Comparison of ENCODE assay signal across 13 cellular contexts in the genomic region with DNA sequence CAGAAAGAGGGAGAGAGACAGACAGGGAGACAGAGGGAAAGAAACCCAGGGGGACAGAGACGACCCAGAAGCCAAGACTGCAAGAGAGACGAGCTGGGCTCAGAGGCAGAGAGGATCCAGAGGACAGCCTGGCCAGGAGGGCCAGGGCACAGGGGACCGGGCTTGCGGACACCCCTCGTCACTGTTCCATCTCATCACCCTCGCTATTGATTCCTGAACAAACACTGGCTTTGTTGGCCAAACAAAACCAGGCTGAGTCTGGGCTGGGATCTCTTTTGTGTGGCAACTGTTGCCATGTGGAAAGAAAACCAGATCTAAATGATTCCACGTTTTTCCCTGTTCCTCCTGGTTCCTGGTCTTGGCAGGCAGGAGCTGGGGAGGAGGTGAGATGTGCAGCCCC.
DNase-seq lines count a peak whose midpoint lies in the region; ATAC-seq and TF ChIP-seq lines count a peak whose summit lies in the region.
"Had no signal": no experiment of that assay in that cellular context is flagged by ENCODE, and none has a peak within 500 bp of the region (broad histone marks: within the 10 kb centered on the region; RNA-seq: fewer than 3 reads in every experiment).

No MANE protein-coding gene starts in this region.

- peak overlapping the region; percentile 91; the same call in 1 of the 2 replicates for H3K27ac Mint-ChIP-seq in WTC11
- H3K27ac Mint-ChIP-seq: activated CD4-positive, alpha-beta memory T cell treated with anti-CD3 and anti-CD28 coated beads for 36 hours had no signal

- DNase-seq in HAP-1 (ENCODE audit: low spot score in 2 of 2), result peak; percentile 32 to 59
- no peak for DNase-seq in WTC11 (ENCODE audit: low spot score)
- peak in 38 of 51 donors; percentile 4 to 80 (median 35) for DNase-seq in hypothalamus (lab: John Stamatoyannopoulos, UW)
- DNase-seq in retina, result peak; percentile 72
- DNase-seq in activated CD8-positive, alpha-beta memory T cell treated with anti-CD3 and anti-CD28 coated beads for 24 hours, result no peak
- DNase-seq in HPDE6-E6E7 (ENCODE audit: extremely low spot score), result no peak
- no peak for DNase-seq in HK-2 (ENCODE audit: unreplicated experiment)
- DNase-seq: activated CD4-positive, alpha-beta memory T cell treated with anti-CD3 and anti-CD28 coated beads for 36 hours; left ventricle myocardium inferior; NCI-H2171 treated with DMSO at 0.1 percent for 48 hours; right cardiac atrium; SHP77 treated with DMSO at 0.1 percent for 48 hours had no signal

- H3K36me3 Mint-ChIP-seq in WTC11, result no peaks in the 10 kb centered on the region
- H3K36me3 Mint-ChIP-seq: activated CD4-positive, alpha-beta memory T cell treated with anti-CD3 and anti-CD28 coated beads for 36 hours had no signal

- H3K9me3 ChIP-seq in HAP-1, result no peaks in the 10 kb centered on the region
- H3K9me3 ChIP-seq: left ventricle myocardium inferior had no signal

- POLR2A ChIA-PET in WTC11 (lab: Charles Lee), result interaction anchor here (0.6 to 1.1 kb wide), 2 partner anchors 11 to 165 kb away, joined by 3 read pairs; no protein-coding TSS in a partner anchor

- CTCF ChIA-PET in WTC11 (lab: Charles Lee), result interaction anchor here (0.7 to 1.3 kb wide), 3 partner anchors 13 to 94 kb away, joined by 3 read pairs; no protein-coding TSS in a partner anchor

- H3K9me3 Mint-ChIP-seq in WTC11, result no peaks in the 10 kb centered on the region

- no peak overlapping the region for H3K4me3 Mint-ChIP-seq in WTC11
- H3K4me3 Mint-ChIP-seq: activated CD4-positive, alpha-beta memory T cell treated with anti-CD3 and anti-CD28 coated beads for 36 hours had no signal

- peaks cover 26% of the 10 kb centered on the region for H3K27me3 ChIP-seq in HAP-1 (ENCODE audit: low read depth)

- in situ Hi-C loops in HAP-1 (cut with MboI; ENCODE audit: low sequenced_read_pairs), result no loop called here

- ATAC-seq in WTC11, result no peak
- ATAC-seq in GM21381 (IDR thresholded peaks at IDR 0.05; ENCODE audit: unreplicated experiment), result no peak
- ATAC-seq: right cardiac atrium had no signal

- H3K27me3 Mint-ChIP-seq in WTC11 (ENCODE audit: low read depth), result no peaks in the 10 kb centered on the region; the same call in none of the 2 replicates
- H3K27me3 Mint-ChIP-seq: activated CD4-positive, alpha-beta memory T cell treated with anti-CD3 and anti-CD28 coated beads for 36 hours had no signal

- H3K4me3 ChIP-seq in HAP-1, result no peak overlapping the region
- H3K4me3 ChIP-seq: left ventricle myocardium inferior had no signal

- no peaks in the 10 kb centered on the region for H3K36me3 ChIP-seq in HAP-1 (replicated peaks)
- H3K36me3 ChIP-seq: left ventricle myocardium inferior had no signal

- H3K4me1 Mint-ChIP-seq in WTC11, result peaks cover 33% of the 10 kb centered on the region

- no peak for TF ChIP-seq CTCF in WTC11 (IDR thresholded peaks at IDR 0.05)

- peaks cover 14% of the 10 kb centered on the region for H3K4me1 ChIP-seq in HAP-1
- H3K4me1 ChIP-seq: left ventricle myocardium inferior had no signal

TF ChIP-seq in WTC11, 78 proteins besides CTCF, POLR2A, EP300 and RAD21:
- TF ChIP-seq, protein P1, sequence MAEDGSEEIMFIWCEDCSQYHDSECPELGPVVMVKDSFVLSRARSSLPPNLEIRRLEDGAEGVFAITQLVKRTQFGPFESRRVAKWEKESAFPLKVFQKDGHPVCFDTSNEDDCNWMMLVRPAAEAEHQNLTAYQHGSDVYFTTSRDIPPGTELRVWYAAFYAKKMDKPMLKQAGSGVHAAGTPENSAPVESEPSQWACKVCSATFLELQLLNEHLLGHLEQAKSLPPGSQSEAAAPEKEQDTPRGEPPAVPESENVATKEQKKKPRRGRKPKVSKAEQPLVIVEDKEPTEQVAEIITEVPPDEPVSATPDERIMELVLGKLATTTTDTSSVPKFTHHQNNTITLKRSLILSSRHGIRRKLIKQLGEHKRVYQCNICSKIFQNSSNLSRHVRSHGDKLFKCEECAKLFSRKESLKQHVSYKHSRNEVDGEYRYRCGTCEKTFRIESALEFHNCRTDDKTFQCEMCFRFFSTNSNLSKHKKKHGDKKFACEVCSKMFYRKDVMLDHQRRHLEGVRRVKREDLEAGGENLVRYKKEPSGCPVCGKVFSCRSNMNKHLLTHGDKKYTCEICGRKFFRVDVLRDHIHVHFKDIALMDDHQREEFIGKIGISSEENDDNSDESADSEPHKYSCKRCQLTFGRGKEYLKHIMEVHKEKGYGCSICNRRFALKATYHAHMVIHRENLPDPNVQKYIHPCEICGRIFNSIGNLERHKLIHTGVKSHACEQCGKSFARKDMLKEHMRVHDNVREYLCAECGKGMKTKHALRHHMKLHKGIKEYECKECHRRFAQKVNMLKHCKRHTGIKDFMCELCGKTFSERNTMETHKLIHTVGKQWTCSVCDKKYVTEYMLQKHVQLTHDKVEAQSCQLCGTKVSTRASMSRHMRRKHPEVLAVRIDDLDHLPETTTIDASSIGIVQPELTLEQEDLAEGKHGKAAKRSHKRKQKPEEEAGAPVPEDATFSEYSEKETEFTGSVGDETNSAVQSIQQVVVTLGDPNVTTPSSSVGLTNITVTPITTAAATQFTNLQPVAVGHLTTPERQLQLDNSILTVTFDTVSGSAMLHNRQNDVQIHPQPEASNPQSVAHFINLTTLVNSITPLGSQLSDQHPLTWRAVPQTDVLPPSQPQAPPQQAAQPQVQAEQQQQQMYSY (CRISPR knock-in tag; IDR thresholded peaks at IDR 0.05), result peak; percentile 27
- TF ChIP-seq ZNF219 (CRISPR knock-in tag; IDR thresholded peaks at IDR 0.05; ENCODE audit: borderline replicate concordance) (no peak), ATF1 (CRISPR knock-in tag; IDR thresholded peaks at IDR 0.05) (no peak)
- TF ChIP-seq, protein P2, sequence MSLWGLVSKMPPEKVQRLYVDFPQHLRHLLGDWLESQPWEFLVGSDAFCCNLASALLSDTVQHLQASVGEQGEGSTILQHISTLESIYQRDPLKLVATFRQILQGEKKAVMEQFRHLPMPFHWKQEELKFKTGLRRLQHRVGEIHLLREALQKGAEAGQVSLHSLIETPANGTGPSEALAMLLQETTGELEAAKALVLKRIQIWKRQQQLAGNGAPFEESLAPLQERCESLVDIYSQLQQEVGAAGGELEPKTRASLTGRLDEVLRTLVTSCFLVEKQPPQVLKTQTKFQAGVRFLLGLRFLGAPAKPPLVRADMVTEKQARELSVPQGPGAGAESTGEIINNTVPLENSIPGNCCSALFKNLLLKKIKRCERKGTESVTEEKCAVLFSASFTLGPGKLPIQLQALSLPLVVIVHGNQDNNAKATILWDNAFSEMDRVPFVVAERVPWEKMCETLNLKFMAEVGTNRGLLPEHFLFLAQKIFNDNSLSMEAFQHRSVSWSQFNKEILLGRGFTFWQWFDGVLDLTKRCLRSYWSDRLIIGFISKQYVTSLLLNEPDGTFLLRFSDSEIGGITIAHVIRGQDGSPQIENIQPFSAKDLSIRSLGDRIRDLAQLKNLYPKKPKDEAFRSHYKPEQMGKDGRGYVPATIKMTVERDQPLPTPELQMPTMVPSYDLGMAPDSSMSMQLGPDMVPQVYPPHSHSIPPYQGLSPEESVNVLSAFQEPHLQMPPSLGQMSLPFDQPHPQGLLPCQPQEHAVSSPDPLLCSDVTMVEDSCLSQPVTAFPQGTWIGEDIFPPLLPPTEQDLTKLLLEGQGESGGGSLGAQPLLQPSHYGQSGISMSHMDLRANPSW (CRISPR knock-in tag; conservative IDR thresholded peaks at IDR 0.05; ENCODE audit: low read depth), result no peak

Comparison
In these comparisons a context has a peak if more than half of its experiments do, and no peak if none do; other contexts are left out.
1. DNase-seq: peak in HAP-1 (2 of 2), hypothalamus (38 of 51) and retina (single experiment); none in WTC11 (single experiment), activated CD8-positive, alpha-beta memory T cell treated with anti-CD3 and anti-CD28 coated beads for 24 hours (single experiment), HPDE6-E6E7 (single experiment) and HK-2 (single experiment).